In the genomic region with DNA sequence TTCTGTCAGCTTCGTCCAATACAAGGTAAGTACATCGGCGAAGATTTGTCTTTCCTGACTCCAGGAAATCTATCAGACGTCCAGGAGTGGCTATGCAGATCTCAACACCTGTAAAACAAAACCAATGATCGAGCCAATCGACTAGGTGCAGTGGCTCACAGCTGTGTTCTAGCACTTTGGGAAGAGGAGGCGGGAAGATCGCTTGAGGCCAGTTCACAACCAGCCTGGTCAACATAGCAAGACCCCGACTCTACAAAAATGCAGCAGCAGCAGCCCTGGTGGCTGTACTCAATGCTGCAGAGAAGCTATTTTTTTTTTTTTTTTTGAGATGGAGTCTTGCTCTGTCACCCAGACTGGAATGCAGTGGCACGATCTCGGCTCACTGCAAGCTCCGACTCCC, we compare ENCODE assay signal across 19 cellular contexts. TPM values are rescaled to one million over a fixed set of nuclear protein-coding genes. Genes with fewer than 3 reads are reported as not detected.
DNase-seq lines count a peak whose midpoint lies in the region; ATAC-seq and TF ChIP-seq lines count a peak whose summit lies in the region.
"Had no signal": no experiment of that assay in that cellular context is flagged by ENCODE, and none has a peak within 500 bp of the region (broad histone marks: within the 10 kb centered on the region; RNA-seq: fewer than 3 reads in every experiment).

No MANE protein-coding gene starts in this region.

- POLR2A ChIA-PET in HEK293T (lab: Yijun Ruan, JAX): interaction anchor here (0.9 to 1.5 kb wide), 3 partner anchors 9 to 21 kb away, joined by 3 to 9 read pairs (median 3); no protein-coding TSS in a partner anchor

- H3K4me1 ChIP-seq in endodermal cell (ENCODE audit: control insufficient read depth, insufficient read depth, low read length) (peaks cover 4% of the 10 kb centered on the region), smooth muscle cell (ENCODE audit: low read depth) (no peaks in the 10 kb centered on the region)

- H3K9ac ChIP-seq in endodermal cell (ENCODE audit: extremely low read depth, low read length, poor library complexity, severe bottlenecking) (no peak overlapping the region), smooth muscle cell (ENCODE audit: low read depth) (no peak overlapping the region)

- no peaks in the 10 kb centered on the region for H3K27me3 Mint-ChIP-seq in activated naive CD4-positive, alpha-beta T cell treated with anti-CD3 and anti-CD28 coated beads, Interleukin-2, amount 50 U/mL, for 24 hours
- H3K27me3 Mint-ChIP-seq in endodermal cell (ENCODE audit: insufficient read depth): no peaks in the 10 kb centered on the region
- no peaks in the 10 kb centered on the region for H3K27me3 Mint-ChIP-seq in Calu3 (ENCODE audit: unreplicated experiment)
- H3K27me3 Mint-ChIP-seq: activated naive CD8-positive, alpha-beta T cell treated with anti-CD3 and anti-CD28 coated beads, Interleukin-2, amount 10 ng/mL, durations not matched to agents 7 days and 5 days had no signal

- H4K20me1 ChIP-seq in smooth muscle cell (ENCODE audit: low read depth): peaks cover 100% of the 10 kb centered on the region

- H3K36me3 ChIP-seq in endodermal cell (ENCODE audit: control insufficient read depth, insufficient read depth, low read length) (peaks cover 100% of the 10 kb centered on the region), smooth muscle cell (ENCODE audit: low read depth) (peaks cover 50% of the 10 kb centered on the region)

- intact Hi-C loops in Calu3 (cut with micrococcal nuclease; ENCODE audit: unreplicated experiment): no loop called here

- no peaks in the 10 kb centered on the region for H3K9me3 Mint-ChIP-seq in activated naive CD4-positive, alpha-beta T cell treated with anti-CD3 and anti-CD28 coated beads, Interleukin-2, amount 50 U/mL, for 24 hours
- no peaks in the 10 kb centered on the region for H3K9me3 Mint-ChIP-seq in activated naive CD4-positive, alpha-beta T cell treated with anti-CD3 and anti-CD28 coated beads, Interleukin-2, amount 50 U/mL, for 72 hours
- H3K9me3 Mint-ChIP-seq in endodermal cell (no peaks in the 10 kb centered on the region), Calu3 (ENCODE audit: low read depth, unreplicated experiment) (no peaks in the 10 kb centered on the region)
- H3K9me3 Mint-ChIP-seq: activated naive CD8-positive, alpha-beta T cell treated with anti-CD3 and anti-CD28 coated beads, Interleukin-2, amount 10 ng/mL, durations not matched to agents 7 days and 5 days had no signal

- H3K27ac ChIP-seq in endodermal cell (ENCODE audit: low read depth, low read length) (no peak overlapping the region), smooth muscle cell (ENCODE audit: low read depth) (peak overlapping the region; percentile 57)
- H3K27ac ChIP-seq: SK-N-MC had no signal

- H3K27ac Mint-ChIP-seq in activated naive CD4-positive, alpha-beta T cell treated with anti-CD3 and anti-CD28 coated beads, Interleukin-2, amount 50 U/mL, for 24 hours: peak overlapping the region; percentile 23
- H3K27ac Mint-ChIP-seq in activated naive CD4-positive, alpha-beta T cell treated with anti-CD3 and anti-CD28 coated beads, Interleukin-2, amount 50 U/mL, for 72 hours: peak overlapping the region in 1 of 2 donors; percentile 15
- no peak overlapping the region for H3K27ac Mint-ChIP-seq in endodermal cell
- no peak overlapping the region for H3K27ac Mint-ChIP-seq in Calu3 (ENCODE audit: unreplicated experiment)

- no peak for ATAC-seq in activated naive CD4-positive, alpha-beta T cell treated with anti-CD3 and anti-CD28 coated beads, Interleukin-2, amount 50 U/mL, for 72 hours
- ATAC-seq: activated CD4-positive, CD25-positive, alpha-beta regulatory T cell treated with anti-CD3 and anti-CD28 coated beads, Interleukin-2, amount 50 U/mL, for 24 hours; left colon had no signal

- no peak overlapping the region for H3K4me2 ChIP-seq in smooth muscle cell

- H3K36me3 Mint-ChIP-seq in activated naive CD4-positive, alpha-beta T cell treated with anti-CD3 and anti-CD28 coated beads, Interleukin-2, amount 50 U/mL, for 24 hours: peaks cover 29% of the 10 kb centered on the region
- peaks cover 34 to 65% of the 10 kb centered on the region in 2 donors for H3K36me3 Mint-ChIP-seq in activated naive CD4-positive, alpha-beta T cell treated with anti-CD3 and anti-CD28 coated beads, Interleukin-2, amount 50 U/mL, for 72 hours
- H3K36me3 Mint-ChIP-seq in endodermal cell (ENCODE audit: low read depth): peaks cover 90% of the 10 kb centered on the region
- peaks cover 94% of the 10 kb centered on the region for H3K36me3 Mint-ChIP-seq in Calu3 (ENCODE audit: insufficient read depth, unreplicated experiment)

- CTCF ChIA-PET in HEK293T (lab: Yijun Ruan, JAX): no interaction called here
- CTCF ChIA-PET in Calu3 (lab: Charles Lee): interaction anchor here (0.6 kb wide), 1 partner anchor 248 kb away, joined by 4 read pairs; no protein-coding TSS in a partner anchor

- H3K27me3 ChIP-seq in endodermal cell (ENCODE audit: control insufficient read depth, insufficient read depth, low read length, poor library complexity, severe bottlenecking) (no peaks in the 10 kb centered on the region), smooth muscle cell (ENCODE audit: low read depth) (no peaks in the 10 kb centered on the region)
- H3K27me3 ChIP-seq: dorsolateral prefrontal cortex had no signal

- H3K4me3 Mint-ChIP-seq in activated naive CD4-positive, alpha-beta T cell treated with anti-CD3 and anti-CD28 coated beads, Interleukin-2, amount 50 U/mL, for 24 hours: no peak overlapping the region
- H3K4me3 Mint-ChIP-seq in endodermal cell (no peak overlapping the region), Calu3 (ENCODE audit: low read depth, unreplicated experiment) (no peak overlapping the region)
- H3K4me3 Mint-ChIP-seq: activated naive CD8-positive, alpha-beta T cell treated with anti-CD3 and anti-CD28 coated beads, Interleukin-2, amount 10 ng/mL, durations not matched to agents 7 days and 5 days had no signal

- H3K4me3 ChIP-seq in endodermal cell (ENCODE audit: low read length) (no peak overlapping the region), smooth muscle cell (no peak overlapping the region)
- H3K4me3 ChIP-seq: dorsolateral prefrontal cortex, SK-N-MC had no signal

- H2AFZ ChIP-seq in smooth muscle cell (ENCODE audit: low read depth): no peak overlapping the region

- peaks cover 69% of the 10 kb centered on the region for H3K79me2 ChIP-seq in smooth muscle cell (ENCODE audit: low read depth)

- no peak for DNase-seq in activated naive CD4-positive, alpha-beta T cell treated with anti-CD3 and anti-CD28 coated beads, Interleukin-2, amount 50 U/mL, for 72 hours (ENCODE audit: low spot score in 2 of 2)
- DNase-seq in HEK293T (ENCODE audit: extremely low spot score) (no peak), endodermal cell (no peak), smooth muscle cell (lab: John Stamatoyannopoulos, UW; ENCODE audit: unreplicated experiment) (no peak), Calu3 (no peak), GM20000 (ENCODE audit: low spot score) (no peak), hypothalamus (lab: John Stamatoyannopoulos, UW) (no peak)
- DNase-seq: activated naive CD8-positive, alpha-beta T cell treated with anti-CD3 and anti-CD28 coated beads, Interleukin-2, amount 10 ng/mL, durations not matched to agents 7 days and 5 days; dorsolateral prefrontal cortex; left colon; NCI-H1105; NCI-H2081 treated with DMSO at 0.1 percent for 48 hours; T-helper 9 cell had no signal

- peak; percentile 55 for TF ChIP-seq CTCF in endodermal cell (conservative IDR thresholded peaks at IDR 0.05)
- TF ChIP-seq CTCF in smooth muscle cell (IDR thresholded peaks at IDR 0.05; ENCODE audit: borderline replicate concordance, insufficient read depth, poor library complexity, severe bottlenecking): no peak
- no peak for TF ChIP-seq CTCF in Calu3 (IDR thresholded peaks at IDR 0.05; ENCODE audit: unreplicated experiment)
- TF ChIP-seq CTCF in GM20000 (IDR thresholded peaks at IDR 0.05; ENCODE audit: extremely low read depth, missing control alignments): no peak

- peaks cover 60% of the 10 kb centered on the region for H3F3A ChIP-seq in smooth muscle cell (ENCODE audit: low read depth)

- WGBS in endodermal cell (ENCODE audit: insufficient coverage in 1 of 2, insufficient read length in 1 of 2), 2 experiments: 93 to 97% methylated on average over 11 to 12 of the region's 12 CpGs
- WGBS in smooth muscle cell (ENCODE audit: low lambda C conversion rate): 97% methylated on average over 12 of the region's 12 CpGs

- no TSS peak for BruUV-seq in Calu3 (replicated peaks; lab: Mats Ljungman, UMichigan)

- H3K9me3 ChIP-seq in endodermal cell (ENCODE audit: control insufficient read depth, low read length): no peaks in the 10 kb centered on the region
- no peaks in the 10 kb centered on the region for H3K9me3 ChIP-seq in smooth muscle cell (replicated peaks; ENCODE audit: low read depth)

- H3K4me1 Mint-ChIP-seq in activated naive CD4-positive, alpha-beta T cell treated with anti-CD3 and anti-CD28 coated beads, Interleukin-2, amount 50 U/mL, for 24 hours: peaks cover 56% of the 10 kb centered on the region
- H3K4me1 Mint-ChIP-seq in endodermal cell (peaks cover 8% of the 10 kb centered on the region), Calu3 (ENCODE audit: low read depth, unreplicated experiment) (no peaks in the 10 kb centered on the region)

TF ChIP-seq in HEK293T, 16 proteins besides CTCF, POLR2A, EP300 and RAD21:
- TF ChIP-seq ZNF384 (IDR thresholded peaks at IDR 0.05) (peak; percentile 79), L3MBTL2 (conservative IDR thresholded peaks at IDR 0.05) (no peak)

RNA-seq across cellular contexts. Expression of a gene that starts 11.2 kb away (rescaled TPM):
- 100 to 1,000 TPM; 382 to 415 TPM for total RNA-seq in activated naive CD4-positive, alpha-beta T cell treated with anti-CD3 and anti-CD28 coated beads, Interleukin-2, amount 50 U/mL, for 72 hours
- total RNA-seq in endodermal cell: 100 to 1,000 TPM; 507 to 621 TPM
- polyA plus RNA-seq in endodermal cell (2013, experiment 1 of 2): 386 TPM
- polyA plus RNA-seq in endodermal cell (2013, experiment 2 of 2): 344 TPM
- total RNA-seq in smooth muscle cell: 182 and 201 TPM in 2 replicates
- 11.5 and 22.2 TPM in 2 replicates for polyA plus RNA-seq in smooth muscle cell
- 342 and 344 TPM in 2 replicates for total RNA-seq in Calu3 (2022)

RNA-seq across cellular contexts. Expression of a gene that starts 27.0 kb away (rescaled TPM):
- total RNA-seq in activated naive CD4-positive, alpha-beta T cell treated with anti-CD3 and anti-CD28 coated beads, Interleukin-2, amount 50 U/mL, for 72 hours: under 1 TPM; 0.59 to 0.89 TPM
- total RNA-seq in endodermal cell (10 to 100 TPM; 11.4 to 14.9 TPM), smooth muscle cell (163 and 207 TPM in 2 replicates), Calu3 (2022) (16.1 and 18.7 TPM in 2 replicates)
- 14.6 TPM for polyA plus RNA-seq in endodermal cell (2013, experiment 1 of 2)
- polyA plus RNA-seq in endodermal cell (2013, experiment 2 of 2): 14.8 TPM
- 198 and 252 TPM in 2 replicates for polyA plus RNA-seq in smooth muscle cell

RNA-seq across cellular contexts. Expression of a gene that starts 39.9 kb away (rescaled TPM):
- total RNA-seq in activated naive CD4-positive, alpha-beta T cell treated with anti-CD3 and anti-CD28 coated beads, Interleukin-2, amount 50 U/mL, for 72 hours: not detected
- total RNA-seq in endodermal cell (1 to 10 TPM in 1 of 2 donors, under 1 TPM in 1; 0.37 to 1.4 TPM), smooth muscle cell (0.81 TPM in 1 of 2 replicates, not detected in the other), Calu3 (2022) (not detected in 2 replicates)
- polyA plus RNA-seq in endodermal cell (2013, experiment 1 of 2): 5.8 TPM
- polyA plus RNA-seq in endodermal cell (2013, experiment 2 of 2): 6.0 TPM
- not detected in 2 replicates for polyA plus RNA-seq in smooth muscle cell
- total RNA-seq: activated naive CD8-positive, alpha-beta T cell treated with anti-CD3 and anti-CD28 coated beads, Interleukin-2, amount 10 ng/mL, durations not matched to agents 7 days and 5 days; left colon; NCI-H460; renal cortical epithelial cell had no signal
- polyA plus RNA-seq: esophagus had no signal
